8 cellular contexts compared by ENCODE assay signal in the genomic region with DNA sequence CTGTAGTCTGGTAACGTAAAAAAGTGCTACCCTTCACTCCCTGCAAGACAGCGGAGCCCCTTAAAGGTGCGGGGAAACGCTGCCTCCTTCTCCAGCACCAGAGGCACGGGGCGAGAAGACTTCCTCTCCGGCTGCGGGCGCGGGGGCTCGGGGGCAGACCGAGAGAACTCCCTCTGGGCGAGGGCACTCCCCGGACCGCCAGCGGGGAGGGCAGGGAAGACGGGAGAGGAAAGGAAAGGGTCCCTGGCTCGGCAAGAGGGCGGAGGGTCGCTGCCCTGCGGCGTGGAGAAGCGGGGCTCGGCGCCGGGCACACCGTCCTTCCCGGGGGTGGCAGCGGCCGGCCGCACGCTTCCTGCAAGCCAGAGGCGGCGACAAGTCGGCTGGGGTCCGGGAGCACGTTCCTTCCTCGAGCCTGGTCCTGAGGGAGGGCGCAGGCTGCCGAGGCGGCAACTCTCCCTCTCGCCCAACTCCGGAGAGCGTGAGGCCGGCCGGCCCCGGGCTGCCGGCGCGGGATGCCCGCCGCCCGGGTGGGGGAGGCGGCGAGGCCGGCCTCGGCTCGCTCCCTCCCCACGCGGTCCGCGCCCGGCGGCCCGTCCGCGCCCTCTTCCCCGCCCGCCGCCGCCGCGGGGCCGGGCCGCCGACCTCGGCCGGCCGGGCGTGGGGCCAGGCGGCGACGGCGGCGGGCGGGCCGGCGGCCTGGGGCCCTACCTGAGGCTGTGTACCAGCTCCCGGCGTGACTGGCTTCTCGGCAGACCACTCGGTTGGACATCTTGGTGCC. TPM values are rescaled to one million over a fixed set of nuclear protein-coding genes. Genes with fewer than 3 reads are reported as not detected.
DNase-seq lines count a peak whose midpoint lies in the region; ATAC-seq and TF ChIP-seq lines count a peak whose summit lies in the region.

No MANE protein-coding gene starts in this region.

- H3K4me1 Mint-ChIP-seq in natural killer cell treated with Interleukin-12 subunit alpha and Interleukin-12 subunit beta and Interleukin-15 and Interleukin-18, amount 100 ng/mL, for 72 hours (ENCODE audit: low read depth in 2 of 2) = peaks cover 44 to 56% of the 10 kb centered on the region in 2 donors

- H3K9me3 ChIP-seq in fibroblast of lung (ENCODE audit: control insufficient read depth, insufficient read depth, low read depth, low read length) = no peaks in the 10 kb centered on the region
- no peaks in the 10 kb centered on the region for H3K9me3 ChIP-seq in testis

- peak overlapping the region; percentile 80 for H3K4me2 ChIP-seq in fibroblast of lung (ENCODE audit: extremely low read depth, insufficient read depth, low read length)

- H3K27ac ChIP-seq in fibroblast of lung (ENCODE audit: insufficient read depth, low read length) = peak overlapping the region; percentile 76
- peak overlapping the region; percentile 90 to 93 for H3K27ac ChIP-seq in testis

- H3K79me2 ChIP-seq in fibroblast of lung (ENCODE audit: control insufficient read depth, insufficient read depth, low read length) = peaks cover 51% of the 10 kb centered on the region

- H4K20me1 ChIP-seq in fibroblast of lung (ENCODE audit: control insufficient read depth, extremely low read depth, insufficient read depth, low read length) = no peaks in the 10 kb centered on the region

- no peaks in the 10 kb centered on the region for H3K36me3 ChIP-seq in fibroblast of lung (ENCODE audit: control insufficient read depth, insufficient read depth, low read length)
- H3K36me3 ChIP-seq in testis (ENCODE audit: low read depth, missing control alignments) = no peaks in the 10 kb centered on the region

- ATAC-seq in HG02610 (IDR thresholded peaks at IDR 0.05; ENCODE audit: unreplicated experiment) = peak; percentile 24
- ATAC-seq in natural killer cell treated with Interleukin-12 subunit alpha and Interleukin-12 subunit beta and Interleukin-15 and Interleukin-18, amount 100 ng/mL, for 72 hours = peak; percentile 47 to 56

- peak overlapping the region; percentile 84 to 97 (median 90) for H3K4me3 ChIP-seq in fibroblast of lung (replicated peaks in 1 of 4; ENCODE audit: control extremely low read depth in 1 of 4, insufficient read depth in 1 of 4, low read depth in 3 of 4, low read length in 4 of 4)
- peak overlapping the region; percentile 77 to 80 for H3K4me3 ChIP-seq in testis

- no peaks in the 10 kb centered on the region for H3K36me3 Mint-ChIP-seq in natural killer cell treated with Interleukin-12 subunit alpha and Interleukin-12 subunit beta and Interleukin-15 and Interleukin-18, amount 100 ng/mL, for 72 hours

- peak overlapping the region; percentile 83 to 89 for H3K27ac Mint-ChIP-seq in natural killer cell treated with Interleukin-12 subunit alpha and Interleukin-12 subunit beta and Interleukin-15 and Interleukin-18, amount 100 ng/mL, for 72 hours

- H3K4me3 Mint-ChIP-seq in natural killer cell treated with Interleukin-12 subunit alpha and Interleukin-12 subunit beta and Interleukin-15 and Interleukin-18, amount 100 ng/mL, for 72 hours = peak overlapping the region; percentile 93

- H3K4me1 ChIP-seq in fibroblast of lung (ENCODE audit: control insufficient read depth, extremely low read depth, insufficient read depth, low read length) (peaks cover 7% of the 10 kb centered on the region), testis (peaks cover 18% of the 10 kb centered on the region)

- no peak for TF ChIP-seq POLR2A in testis (IDR thresholded peaks at IDR 0.05)

- no peaks in the 10 kb centered on the region for H3K27me3 Mint-ChIP-seq in natural killer cell treated with Interleukin-12 subunit alpha and Interleukin-12 subunit beta and Interleukin-15 and Interleukin-18, amount 100 ng/mL, for 72 hours

- peak overlapping the region; percentile 64 for H2AFZ ChIP-seq in fibroblast of lung (ENCODE audit: low read length)

- intact Hi-C loops in testis (cut with DNase I; ENCODE audit: low total_unique reads) = loop anchor here (10.0 kb wide), 1 partner anchor 55 kb away; a partner anchor contains a TSS

- TF ChIP-seq CTCF in fibroblast of lung (conservative IDR thresholded peaks at IDR 0.05 in 1 of 2, IDR thresholded peaks at IDR 0.05 in 1 of 2; ENCODE audit: low read depth in 1 of 2, low read length in 2 of 2) (no peak), testis (IDR thresholded peaks at IDR 0.05) (no peak)

- WGBS in testis, 2 donors = 0 to 1% methylated on average over 13 to 51 of the region's 92 CpGs

- peak overlapping the region; percentile 69 for H3K9ac ChIP-seq in fibroblast of lung (ENCODE audit: insufficient read depth, low read length)

- no peaks in the 10 kb centered on the region for H3K27me3 ChIP-seq in fibroblast of lung (ENCODE audit: control insufficient read depth, insufficient read depth, low read length)
- H3K27me3 ChIP-seq in testis = no peaks in the 10 kb centered on the region

- no peaks in the 10 kb centered on the region for H3K9me3 Mint-ChIP-seq in natural killer cell treated with Interleukin-12 subunit alpha and Interleukin-12 subunit beta and Interleukin-15 and Interleukin-18, amount 100 ng/mL, for 72 hours

- DNase-seq in NCI-H2029 (lab: John Stamatoyannopoulos, UW) (peak; percentile 5), NCI-H2029 treated with DMSO at 0.1 percent for 48 hours (lab: John Stamatoyannopoulos, UW) (no peak), NOMO-1 treated with dmso at 0.1 percent for 144 hours (lab: John Stamatoyannopoulos, UW; ENCODE audit: unreplicated experiment) (peak; percentile 20), activated T-helper 1 cell treated with Interleukin-2 at 50 U/mL for 16 hours (ENCODE audit: low read depth) (peak; percentile 21), fibroblast of lung (ENCODE audit: low read depth in 2 of 2) (peak; percentile 24 to 32), testis (peak; percentile 25)
- peak; percentile 70 for DNase-seq in natural killer cell treated with Interleukin-12 subunit alpha and Interleukin-12 subunit beta and Interleukin-15 and Interleukin-18, amount 100 ng/mL, for 72 hours (ENCODE audit: low spot score)

RNA-seq across cellular contexts. Expression of a gene that starts 1.1 kb away (rescaled TPM):
- 26.7 and 34.0 TPM in 2 replicates for total RNA-seq in fibroblast of lung
- 64.2 and 76.1 TPM in 2 replicates for polyA plus RNA-seq in fibroblast of lung
- polyA plus RNA-seq in fibroblast of lung (2012) = 42.3 and 49.7 TPM in 2 replicates
- polyA minus RNA-seq in fibroblast of lung (ENCODE audit: low replicate concordance) = 12.3 and 21.6 TPM in 2 replicates
- 10 to 100 TPM; 68.1 to 69.1 TPM for total RNA-seq in natural killer cell treated with Interleukin-12 subunit alpha and Interleukin-12 subunit beta and Interleukin-15 and Interleukin-18, amount 100 ng/mL, for 72 hours
- total RNA-seq in testis = 10 to 100 TPM; 59.9 to 61.1 TPM
- polyA plus RNA-seq in testis (ENCODE audit: insufficient read depth, low read depth, low replicate concordance) = 167 TPM

RNA-seq across cellular contexts. Expression of a gene that starts 29.9 kb away (rescaled TPM):
- total RNA-seq in fibroblast of lung = 50.5 and 69.9 TPM in 2 replicates
- 122 and 126 TPM in 2 replicates for polyA plus RNA-seq in fibroblast of lung
- polyA plus RNA-seq in fibroblast of lung (2012) = 96.4 and 96.8 TPM in 2 replicates
- polyA minus RNA-seq in fibroblast of lung (ENCODE audit: low replicate concordance) = 4.5 and 13.0 TPM in 2 replicates
- total RNA-seq in natural killer cell treated with Interleukin-12 subunit alpha and Interleukin-12 subunit beta and Interleukin-15 and Interleukin-18, amount 100 ng/mL, for 72 hours = 10 to 100 TPM; 40.4 to 58.8 TPM
- total RNA-seq in testis = 10 to 100 TPM; 31.8 to 37.2 TPM
- polyA plus RNA-seq in testis (ENCODE audit: insufficient read depth, low read depth, low replicate concordance) = 53.7 TPM

RNA-seq across cellular contexts. Expression of a gene that starts 53.7 kb away (rescaled TPM):
- total RNA-seq in fibroblast of lung (22.6 and 30.8 TPM in 2 replicates), testis (10 to 100 TPM; 28.3 to 34.2 TPM)
- polyA plus RNA-seq in fibroblast of lung (10.9 and 12.7 TPM in 2 replicates), testis (ENCODE audit: insufficient read depth, low read depth, low replicate concordance) (18.4 TPM)
- polyA plus RNA-seq in fibroblast of lung (2012) = 6.0 and 8.0 TPM in 2 replicates
- polyA minus RNA-seq in fibroblast of lung (ENCODE audit: low replicate concordance) = 2.6 and 5.3 TPM in 2 replicates
- 10 to 100 TPM; 16.6 to 18.2 TPM for total RNA-seq in natural killer cell treated with Interleukin-12 subunit alpha and Interleukin-12 subunit beta and Interleukin-15 and Interleukin-18, amount 100 ng/mL, for 72 hours
